ENCODE assay signal across 26 cellular contexts in the genomic region with DNA sequence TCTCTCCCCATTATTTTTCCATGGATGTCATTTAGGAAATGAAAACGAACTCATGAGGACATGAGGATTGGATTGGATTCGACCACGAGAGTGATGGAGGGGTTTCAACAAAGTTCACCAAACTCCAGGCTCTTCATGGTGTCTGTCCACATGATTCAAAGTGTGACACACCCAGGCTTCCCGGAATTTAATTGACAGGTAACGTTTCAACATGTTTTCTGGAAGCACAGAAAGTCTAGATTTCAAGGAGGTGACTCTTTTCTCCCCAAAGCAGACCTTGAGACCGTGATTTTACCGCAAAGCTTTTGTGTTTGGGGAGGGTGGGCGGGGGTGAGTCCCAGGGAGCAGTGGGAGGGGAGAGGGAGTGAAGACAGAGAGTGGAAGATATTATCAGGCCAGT.
"Had no signal": no experiment of that assay in that cellular context is flagged by ENCODE, and none has a peak within 500 bp of the region (broad histone marks: within the 10 kb centered on the region; RNA-seq: fewer than 3 reads in every experiment).

No MANE protein-coding gene starts in this region.

- H3K36me3 Mint-ChIP-seq: natural killer cell treated with Interleukin-12 subunit alpha and Interleukin-12 subunit beta and Interleukin-15 and Interleukin-18, amount 100 ng/mL, for 72 hours had no signal

- H3K9me3 Mint-ChIP-seq: natural killer cell treated with Interleukin-12 subunit alpha and Interleukin-12 subunit beta and Interleukin-15 and Interleukin-18, amount 100 ng/mL, for 72 hours; stimulated activated naive B cell treated with anti-CD40 and anti-IgM and Interleukin-4, amounts not matched to agents 10 μg/mL and 1 μg/mL and 100 μg/mL, for 72 hours had no signal

- ATAC-seq: left colon; left lung; mucosa of descending colon; naive thymus-derived CD4-positive, alpha-beta T cell; natural killer cell treated with Interleukin-12 subunit alpha and Interleukin-12 subunit beta and Interleukin-15 and Interleukin-18, amount 100 ng/mL, for 72 hours; pancreas; right cardiac atrium; sciatic nerve; stimulated activated naive B cell treated with anti-CD40 and anti-IgM and Interleukin-4, amounts not matched to agents 10 μg/mL and 1 μg/mL and 100 μg/mL, for 72 hours; stimulated activated naive CD8-positive, alpha-beta T cell treated with anti-CD3 and anti-CD28 coated beads, Interleukin-15, Interleukin-2, amounts not matched to agents 100 U/mL and 50 U/mL, for 24 hours; upper lobe of right lung had no signal

- H3K27ac Mint-ChIP-seq: natural killer cell treated with Interleukin-12 subunit alpha and Interleukin-12 subunit beta and Interleukin-15 and Interleukin-18, amount 100 ng/mL, for 72 hours; stimulated activated naive B cell treated with anti-CD40 and anti-IgM and Interleukin-4, amounts not matched to agents 10 μg/mL and 1 μg/mL and 100 μg/mL, for 72 hours had no signal

- H3K27ac ChIP-seq: left lung, pancreas, prostate gland, stomach, thoracic aorta, tibial artery, upper lobe of right lung had no signal

- H3K27me3 Mint-ChIP-seq: naive thymus-derived CD4-positive, alpha-beta T cell; natural killer cell treated with Interleukin-12 subunit alpha and Interleukin-12 subunit beta and Interleukin-15 and Interleukin-18, amount 100 ng/mL, for 72 hours; stimulated activated naive B cell treated with anti-CD40 and anti-IgM and Interleukin-4, amounts not matched to agents 10 μg/mL and 1 μg/mL and 100 μg/mL, for 72 hours had no signal

- DNase-seq: hippocampal formation; kidney; left colon; left lung; mesendoderm; midbrain; mucosa of descending colon; naive thymus-derived CD4-positive, alpha-beta T cell; pancreas; posterior cingulate gyrus; retina; right cardiac atrium; stimulated activated CD4-positive, alpha-beta T cell treated with anti-CD3 and anti-CD28 coated beads, Interleukin-12 subunit alpha, Interleukin-12 subunit beta, amount 100 ng/mL, for 4 hours; stimulated activated CD4-positive, alpha-beta T cell treated with anti-CD3 and anti-CD28 coated beads, Interleukin-15, amount 100 ng/mL, for 24 hours; stimulated activated CD4-positive, alpha-beta T cell treated with anti-CD3 and anti-CD28 coated beads, Interleukin-2, amount 100 ng/mL, for 24 hours; stimulated activated CD4-positive, alpha-beta T cell treated with anti-CD3 and anti-CD28 coated beads, Interleukin-4, amount 100 ng/mL, for 1 hour; stimulated activated naive B cell treated with anti-CD40 and anti-IgM and Interleukin-4, amounts not matched to agents 10 μg/mL and 1 μg/mL and 100 μg/mL, for 72 hours; stimulated activated naive CD8-positive, alpha-beta T cell treated with anti-CD3 and anti-CD28 coated beads, Interleukin-15, Interleukin-2, amounts not matched to agents 100 U/mL and 50 U/mL, for 24 hours; stomach; tibial artery; trophoblast cell; upper lobe of right lung had no signal

- H3K4me3 Mint-ChIP-seq: naive thymus-derived CD4-positive, alpha-beta T cell; natural killer cell treated with Interleukin-12 subunit alpha and Interleukin-12 subunit beta and Interleukin-15 and Interleukin-18, amount 100 ng/mL, for 72 hours; stimulated activated naive B cell treated with anti-CD40 and anti-IgM and Interleukin-4, amounts not matched to agents 10 μg/mL and 1 μg/mL and 100 μg/mL, for 72 hours had no signal
